10 cellular contexts compared by ENCODE assay signal in the genomic region with DNA sequence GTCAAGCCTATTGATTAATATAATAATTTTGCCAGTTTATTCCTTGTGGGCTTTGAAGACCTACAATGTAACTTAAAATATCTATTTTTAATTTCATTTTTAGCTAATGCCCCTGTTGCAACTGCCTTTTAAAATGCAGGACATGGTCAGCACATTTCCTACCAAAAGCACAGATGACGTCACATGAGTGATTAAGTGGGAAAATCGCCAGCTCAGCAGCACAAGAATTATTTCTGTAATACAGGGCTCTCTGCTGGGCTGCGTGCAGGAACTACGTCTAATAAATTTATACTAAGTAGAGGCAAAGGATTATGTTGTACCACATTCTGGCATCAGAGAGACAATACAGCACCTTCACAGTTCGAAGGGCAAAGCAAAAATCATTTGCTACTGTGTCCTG. TPM values are rescaled to one million over a fixed set of nuclear protein-coding genes. Genes with fewer than 3 reads are reported as not detected.
DNase-seq lines count a peak whose midpoint lies in the region; ATAC-seq and TF ChIP-seq lines count a peak whose summit lies in the region.
"Had no signal": no experiment of that assay in that cellular context is flagged by ENCODE, and none has a peak within 500 bp of the region (broad histone marks: within the 10 kb centered on the region; RNA-seq: fewer than 3 reads in every experiment).

No MANE protein-coding gene starts in this region.

- H3K4me3 Mint-ChIP-seq in activated CD4-positive, alpha-beta T cell treated with anti-CD3 and anti-CD28 coated beads, Interleukin-2, amount 10 ng/mL, durations not matched to agents 24 days and 14 days, result no peak overlapping the region
- H3K4me3 Mint-ChIP-seq: activated naive CD4-positive, alpha-beta T cell treated with anti-CD3 and anti-CD28 coated beads, Interleukin-2, amount 50 U/mL, for 24 hours had no signal

- no peaks in the 10 kb centered on the region for H3K27me3 ChIP-seq in colonic mucosa
- no peaks in the 10 kb centered on the region for H3K27me3 ChIP-seq in stomach

- peak overlapping the region; percentile 27 for H3K27ac ChIP-seq in colonic mucosa
- H3K27ac ChIP-seq in stomach, result peak overlapping the region in 4 of 5 donors; percentile 73 to 82 (median 78)

- TF ChIP-seq CTCF in colonic mucosa (IDR thresholded peaks at IDR 0.05) (no peak), stomach (IDR thresholded peaks at IDR 0.05) (no peak)

- H3K27me3 Mint-ChIP-seq in activated CD4-positive, alpha-beta T cell treated with anti-CD3 and anti-CD28 coated beads, Interleukin-2, amount 10 ng/mL, durations not matched to agents 24 days and 14 days, result no peaks in the 10 kb centered on the region
- H3K27me3 Mint-ChIP-seq: activated naive CD4-positive, alpha-beta T cell treated with anti-CD3 and anti-CD28 coated beads, Interleukin-2, amount 50 U/mL, for 24 hours had no signal

- intact Hi-C loops in colonic mucosa (cut with DNase I), result no loop called here
- intact Hi-C loops in stomach (cut with DNase I; ENCODE audit: low total_unique reads), result no loop called here
- intact Hi-C loops in activated CD4-positive, alpha-beta T cell treated with anti-CD3 and anti-CD28 coated beads, Interleukin-2, amount 10 ng/mL, durations not matched to agents 24 days and 14 days (cut with micrococcal nuclease), result no loop called here

- peaks cover 31% of the 10 kb centered on the region for H3K4me1 Mint-ChIP-seq in activated CD4-positive, alpha-beta T cell treated with anti-CD3 and anti-CD28 coated beads, Interleukin-2, amount 10 ng/mL, durations not matched to agents 24 days and 14 days

- no peak overlapping the region for H3K9ac ChIP-seq in colonic mucosa (ENCODE audit: low read depth in 2 of 2, low read length in 2 of 2)

- peaks cover 30% of the 10 kb centered on the region for H3K36me3 Mint-ChIP-seq in activated CD4-positive, alpha-beta T cell treated with anti-CD3 and anti-CD28 coated beads, Interleukin-2, amount 10 ng/mL, durations not matched to agents 24 days and 14 days (ENCODE audit: low read depth)

- H3K9me3 ChIP-seq in colonic mucosa, result no peaks in the 10 kb centered on the region
- no peaks in the 10 kb centered on the region for H3K9me3 ChIP-seq in stomach

- no peak overlapping the region for H3K27ac Mint-ChIP-seq in activated CD4-positive, alpha-beta T cell treated with anti-CD3 and anti-CD28 coated beads, Interleukin-2, amount 10 ng/mL, durations not matched to agents 24 days and 14 days
- H3K27ac Mint-ChIP-seq: activated naive CD4-positive, alpha-beta T cell treated with anti-CD3 and anti-CD28 coated beads, Interleukin-2, amount 50 U/mL, for 24 hours had no signal

- no peak for TF ChIP-seq EP300 in stomach (IDR thresholded peaks at IDR 0.05)

- peak; percentile 81 for DNase-seq in LHCN-M2 (ENCODE audit: low read depth)
- peak; percentile 59 for DNase-seq in colonic mucosa
- DNase-seq in left lobe of liver (ENCODE audit: low spot score), result peak; percentile 51
- peak; percentile 51 for DNase-seq in stomach
- no peak for DNase-seq in 8988T
- DNase-seq in activated CD4-positive, alpha-beta T cell treated with anti-CD3 and anti-CD28 coated beads, Interleukin-2, amount 10 ng/mL, durations not matched to agents 24 days and 14 days, result no peak
- DNase-seq: OCI-M1 had no signal

- H3K4me3 ChIP-seq in colonic mucosa, result no peak overlapping the region
- no peak overlapping the region for H3K4me3 ChIP-seq in stomach

- TF ChIP-seq POLR2A in stomach (IDR thresholded peaks at IDR 0.05), result no peak

- no peaks in the 10 kb centered on the region for H3K9me3 Mint-ChIP-seq in activated CD4-positive, alpha-beta T cell treated with anti-CD3 and anti-CD28 coated beads, Interleukin-2, amount 10 ng/mL, durations not matched to agents 24 days and 14 days
- H3K9me3 Mint-ChIP-seq: activated naive CD4-positive, alpha-beta T cell treated with anti-CD3 and anti-CD28 coated beads, Interleukin-2, amount 50 U/mL, for 24 hours had no signal

- ATAC-seq in left lobe of liver, result peak; percentile 67
- ATAC-seq in HG02588 (IDR thresholded peaks at IDR 0.05; ENCODE audit: unreplicated experiment), result no peak
- no peak for ATAC-seq in GM21528 (IDR thresholded peaks at IDR 0.05; ENCODE audit: low FRiP score, unreplicated experiment)

- H3K36me3 ChIP-seq in colonic mucosa (no peaks in the 10 kb centered on the region), stomach (peaks cover 0 to 13% (median 9%) of the 10 kb centered on the region in 4 donors)

- H3K4me1 ChIP-seq in colonic mucosa (no peaks in the 10 kb centered on the region), stomach (peaks cover 0 to 22% (median 12%) of the 10 kb centered on the region in 4 donors)

- WGBS in stomach, 5 donors, result 17 to 33% (median 28%) methylated on average over 5 of the region's 5 CpGs

RNA-seq across cellular contexts. Expression of a gene that starts 8.2 kb away (rescaled TPM):
- total RNA-seq in LHCN-M2 (2014; rRNA removed), result 167 and 177 TPM in 2 replicates
- polyA plus RNA-seq in LHCN-M2 (2012), result 75.2 TPM
- total RNA-seq in colonic mucosa, result 10 to 100 TPM; 36.2 to 83.8 TPM
- total RNA-seq in left lobe of liver, result 3.9 TPM
- total RNA-seq in stomach, result 10 to 100 TPM in 4 of 5 donors, 1 to 10 TPM in 1; 9.3 to 36.7 (median 12.9) TPM
- 10 to 100 TPM in 2 of 3 donors, 1 to 10 TPM in 1; 7.9 to 13.4 (median 11.2) TPM for polyA plus RNA-seq in stomach
- total RNA-seq in activated CD4-positive, alpha-beta T cell treated with anti-CD3 and anti-CD28 coated beads, Interleukin-2, amount 10 ng/mL, durations not matched to agents 24 days and 14 days, result 71.2 and 71.6 TPM in 2 replicates

RNA-seq across cellular contexts. Expression of a gene that starts 40.3 kb away (rescaled TPM):
- total RNA-seq in LHCN-M2 (2014; rRNA removed) (1.2 and 4.3 TPM in 2 replicates), colonic mucosa (1 to 10 TPM; 1.0 to 1.1 TPM), left lobe of liver (0.28 TPM), stomach (1 to 10 TPM in 2 of 5 donors, under 1 TPM in 2, not detected in 1; 0.45 to 3.5 (median 1.3) TPM)
- 2.9 TPM for polyA plus RNA-seq in LHCN-M2 (2012)
- polyA plus RNA-seq in stomach, result 1 to 10 TPM in 2 of 3 donors, under 1 TPM in 1; 0.92 to 2.6 (median 1.2) TPM
- 17.6 and 19.7 TPM in 2 replicates for total RNA-seq in activated CD4-positive, alpha-beta T cell treated with anti-CD3 and anti-CD28 coated beads, Interleukin-2, amount 10 ng/mL, durations not matched to agents 24 days and 14 days

RNA-seq across cellular contexts. Expression of a gene that starts 44.3 kb away (rescaled TPM):
- not detected in 2 replicates for total RNA-seq in LHCN-M2 (2014; rRNA removed)
- not detected for polyA plus RNA-seq in LHCN-M2 (2012)
- total RNA-seq in colonic mucosa, result not detected
- 0.28 TPM for total RNA-seq in left lobe of liver
- under 1 TPM in 2 of 5 donors, not detected in 3; 0.18 to 0.45 TPM for total RNA-seq in stomach
- polyA plus RNA-seq in stomach, result under 1 TPM in 1 of 3 donors, not detected in 2; 0.58 TPM
- not detected in 2 replicates for total RNA-seq in activated CD4-positive, alpha-beta T cell treated with anti-CD3 and anti-CD28 coated beads, Interleukin-2, amount 10 ng/mL, durations not matched to agents 24 days and 14 days

RNA-seq across cellular contexts. Expression of a gene that starts 55.4 kb away (rescaled TPM):
- 0.11 TPM in 1 of 2 replicates, not detected in the other for total RNA-seq in LHCN-M2 (2014; rRNA removed)
- not detected for polyA plus RNA-seq in LHCN-M2 (2012)
- not detected for total RNA-seq in colonic mucosa
- total RNA-seq in left lobe of liver, result not detected
- total RNA-seq in stomach, result 10 to 100 TPM in 1 of 5 donors, 1 to 10 TPM in 2, not detected in 2; 4.9 to 12.5 (median 6.6) TPM
- polyA plus RNA-seq in stomach, result 10 to 100 TPM in 2 of 3 donors, 1 to 10 TPM in 1; 2.9 to 54.3 (median 10.6) TPM
- not detected in 2 replicates for total RNA-seq in activated CD4-positive, alpha-beta T cell treated with anti-CD3 and anti-CD28 coated beads, Interleukin-2, amount 10 ng/mL, durations not matched to agents 24 days and 14 days

Comparison
In these comparisons a context has a peak if more than half of its experiments do, and no peak if none do; other contexts are left out.
1. DNase-seq: peak in LHCN-M2 (single experiment), colonic mucosa (single experiment), left lobe of liver (single experiment) and stomach (single experiment); none in 8988T (single experiment) and activated CD4-positive, alpha-beta T cell treated with anti-CD3 and anti-CD28 coated beads, Interleukin-2, amount 10 ng/mL, durations not matched to agents 24 days and 14 days (single experiment).